1 cellular context compared by ENCODE assay signal in genomic region chr1:210374600-210374953, GRCh38.
TF ChIP-seq lines count a peak whose summit lies in the region.

No MANE protein-coding gene starts in this region.

TF ChIP-seq in H1, 55 proteins besides CTCF, POLR2A, EP300 and RAD21:
- TF ChIP-seq CEBPB (IDR thresholded peaks at IDR 0.05; ENCODE audit: low read depth, low read length) (no peak), TAF7 (optimal IDR thresholded peaks at IDR 0.05; ENCODE audit: borderline replicate concordance, low read depth, low read length) (no peak), PHF8 (conservative IDR thresholded peaks at IDR 0.05; ENCODE audit: low read depth, low read length) (no peak), POU5F1 (IDR thresholded peaks at IDR 0.05; ENCODE audit: low read depth, low read length) (no peak), HDAC6 (IDR thresholded peaks at IDR 0.05; ENCODE audit: low read depth, low read length) (no peak), CREB1 (IDR thresholded peaks at IDR 0.05) (no peak), SIN3A (conservative IDR thresholded peaks at IDR 0.05 in 1 of 2, IDR thresholded peaks at IDR 0.05 in 1 of 2; ENCODE audit: low read depth in 1 of 2, low read length in 2 of 2) (no peak), SP4 (IDR thresholded peaks at IDR 0.05; ENCODE audit: low read length) (no peak), JUN (IDR thresholded peaks at IDR 0.05; ENCODE audit: low read depth, low read length) (no peak), GTF2F1 (IDR thresholded peaks at IDR 0.05; ENCODE audit: borderline replicate concordance, low read depth, low read length) (no peak), KDM1A (IDR thresholded peaks at IDR 0.05; ENCODE audit: borderline replicate concordance, low read length) (no peak), SIRT6 (IDR thresholded peaks at IDR 0.05; ENCODE audit: low read length) (no peak), JUND (IDR thresholded peaks at IDR 0.05; ENCODE audit: low read length) (no peak), ZNF274 (IDR thresholded peaks at IDR 0.05; ENCODE audit: borderline replicate concordance, extremely low read depth, low read length) (no peak), BCL11A (IDR thresholded peaks at IDR 0.05; ENCODE audit: low read depth in 2 of 2, low read length in 2 of 2) (no peak)
- TF ChIP-seq, protein P1, sequence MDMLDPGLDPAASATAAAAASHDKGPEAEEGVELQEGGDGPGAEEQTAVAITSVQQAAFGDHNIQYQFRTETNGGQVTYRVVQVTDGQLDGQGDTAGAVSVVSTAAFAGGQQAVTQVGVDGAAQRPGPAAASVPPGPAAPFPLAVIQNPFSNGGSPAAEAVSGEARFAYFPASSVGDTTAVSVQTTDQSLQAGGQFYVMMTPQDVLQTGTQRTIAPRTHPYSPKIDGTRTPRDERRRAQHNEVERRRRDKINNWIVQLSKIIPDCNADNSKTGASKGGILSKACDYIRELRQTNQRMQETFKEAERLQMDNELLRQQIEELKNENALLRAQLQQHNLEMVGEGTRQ (IDR thresholded peaks at IDR 0.05; ENCODE audit: low read length) = no peak
- TF ChIP-seq, protein P2, sequence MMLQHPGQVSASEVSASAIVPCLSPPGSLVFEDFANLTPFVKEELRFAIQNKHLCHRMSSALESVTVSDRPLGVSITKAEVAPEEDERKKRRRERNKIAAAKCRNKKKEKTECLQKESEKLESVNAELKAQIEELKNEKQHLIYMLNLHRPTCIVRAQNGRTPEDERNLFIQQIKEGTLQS (IDR thresholded peaks at IDR 0.05; ENCODE audit: insufficient read depth, low read depth, low read length) = no peak
